ENCODE assay signal across 29 cellular contexts in genomic region chrX:38262715-38263620, GRCh38. TPM values are rescaled to one million over a fixed set of nuclear protein-coding genes. Genes with fewer than 3 reads are reported as not detected.
A peak's percentile ranks its signal among the peaks of the same experiment; 100 is the strongest.
DNase-seq lines count a peak whose midpoint lies in the region; ATAC-seq and TF ChIP-seq lines count a peak whose summit lies in the region.
"Had no signal": no experiment of that assay in that cellular context is flagged by ENCODE, and none has a peak within 500 bp of the region (broad histone marks: within the 10 kb centered on the region; RNA-seq: fewer than 3 reads in every experiment).

No MANE protein-coding gene starts in this region.

- H3K56ac ChIP-seq in IMR-90 (ENCODE audit: extremely low read depth, insufficient read depth, low read length): no peak overlapping the region

- peak overlapping the region; percentile 88 for H3K18ac ChIP-seq in IMR-90 (ENCODE audit: low read depth, low read length)

- H3K4me3 ChIP-seq in AG04449 (ENCODE audit: low read depth, low read length): no peak overlapping the region
- H3K4me3 ChIP-seq in IMR-90 (ENCODE audit: insufficient read depth, low read depth, low read length): no peak overlapping the region
- no peak overlapping the region for H3K4me3 ChIP-seq in choroid plexus epithelial cell (ENCODE audit: low read depth, low read length)
- no peak overlapping the region for H3K4me3 ChIP-seq in foreskin fibroblast (ENCODE audit: low read depth in 1 of 2, low read length in 2 of 2)
- no peak overlapping the region for H3K4me3 ChIP-seq in CD8-positive, alpha-beta memory T cell (ENCODE audit: low read length)
- H3K4me3 ChIP-seq: gastrocnemius medialis, HAP-1, SJCRH30, skin epidermis had no signal

- no CpG with 5 or more reads among the region's 9 CpGs for WGBS in IMR-90 (ENCODE audit: extremely low coverage in 2 of 2, insufficient read length in 1 of 2), 2 experiments

- no peak for TF ChIP-seq CTCF in AG04449 (IDR thresholded peaks at IDR 0.05; ENCODE audit: insufficient read depth, low read length, missing control alignments)
- TF ChIP-seq CTCF in IMR-90 (conservative IDR thresholded peaks at IDR 0.05; ENCODE audit: low read depth, low read length): no peak
- no peak for TF ChIP-seq CTCF in choroid plexus epithelial cell (conservative IDR thresholded peaks at IDR 0.05; ENCODE audit: low read depth, low read length)
- TF ChIP-seq CTCF in foreskin fibroblast (IDR thresholded peaks at IDR 0.05; ENCODE audit: low read depth, low read length): no peak

- no peak for TF ChIP-seq POLR2A in IMR-90 (IDR thresholded peaks at IDR 0.05; ENCODE audit: low read depth, low read length)

- H2BK120ac ChIP-seq in IMR-90 (ENCODE audit: low read depth, low read length): peak overlapping the region; percentile 71; the same call in 1 of the 2 replicates

- no peaks in the 10 kb centered on the region for H3K9me3 Mint-ChIP-seq in CD8-positive, alpha-beta memory T cell
- H3K9me3 Mint-ChIP-seq: activated naive CD4-positive, alpha-beta T cell treated with anti-CD3 and anti-CD28 coated beads, Interleukin-2, amount 50 U/mL, for 24 hours; immature natural killer cell; stimulated activated naive CD8-positive, alpha-beta T cell treated with anti-CD3 and anti-CD28 coated beads, Interleukin-15, Interleukin-2, amounts not matched to agents 100 ng/mL and 50 ng/mL, for 24 hours; T-cell had no signal

- dilution Hi-C loops in IMR-90 (cut with HindIII; ENCODE audit: low sequenced_read_pairs, unreplicated experiment): no loop called here

- POLR2A ChIA-PET in AG04449 (lab: Yijun Ruan, JAX): no interaction called here
- POLR2A ChIA-PET in IMR-90 (lab: Charles Lee; ENCODE audit: unreplicated experiment): no interaction called here
- POLR2A ChIA-PET in CD8-positive, alpha-beta memory T cell (lab: Charles Lee): no interaction called here

- H2BK20ac ChIP-seq in IMR-90 (ENCODE audit: low read depth, low read length): peak overlapping the region; percentile 59; the same call in 1 of the 2 replicates

- DNase-seq in AG04449 (ENCODE audit: low read depth, low spot score) (peak; percentile 29), IMR-90 (peak; percentile 72), choroid plexus epithelial cell (ENCODE audit: low read depth) (peak; percentile 51), foreskin fibroblast (peak; percentile 47 to 58), posterior cingulate gyrus (no peak), NCI-H2107 treated with DMSO at 0.1 percent for 48 hours (lab: John Stamatoyannopoulos, UW; ENCODE audit: unreplicated experiment) (no peak), substantia nigra (lab: John Stamatoyannopoulos, UW) (no peak)
- no peak for DNase-seq in CD8-positive, alpha-beta memory T cell
- DNase-seq: 8988T; activated CD4-positive, alpha-beta T cell treated with anti-CD3 and anti-CD28 coated beads, Interleukin-2, amount 50 U/mL, for 4 hours; activated CD8-positive, alpha-beta memory T cell treated with anti-CD3 and anti-CD28 coated beads, Interleukin-2, amount 50 U/mL, for 4 hours; anterior cingulate cortex; central memory CD4-positive, alpha-beta T cell; DMS153; gastrocnemius medialis; hypothalamus; immature natural killer cell; mesendoderm; NCI-H1105; NCI-H187 treated with DMSO at 0.1 percent for 48 hours; NCI-H748 treated with DMSO at 0.1 percent for 48 hours; SJCRH30; T-cell had no signal

- H4K20me1 ChIP-seq in IMR-90 (ENCODE audit: insufficient read depth, low read length): no peaks in the 10 kb centered on the region

- H2AFZ ChIP-seq in IMR-90 (replicated peaks; ENCODE audit: low read length, poor library complexity): no peak overlapping the region

- peak overlapping the region; percentile 69; the same call in 1 of the 2 replicates for H4K5ac ChIP-seq in IMR-90 (ENCODE audit: low read depth, low read length)

- CTCF ChIA-PET in AG04449 (lab: Yijun Ruan, JAX) (interaction anchor here (1.6 to 1.7 kb wide), 3 partner anchors 12 to 64 kb away, joined by 4 to 5 read pairs (median 4); partner anchors contain the start of gene RPGR), IMR-90 (lab: Yijun Ruan, JAX) (interaction anchor here (0.6 to 1.2 kb wide), 3 partner anchors 10 to 19 kb away, joined by 3 to 5 read pairs (median 4); no protein-coding TSS in a partner anchor)
- CTCF ChIA-PET in CD8-positive, alpha-beta memory T cell (lab: Charles Lee): no interaction called here

- no peak overlapping the region for H3K14ac ChIP-seq in IMR-90 (replicated peaks; ENCODE audit: low read depth, low read length)

- H3K4me1 ChIP-seq in IMR-90 (ENCODE audit: control insufficient read depth, insufficient read depth, low read length): no peaks in the 10 kb centered on the region; the same call in 1 of the 2 replicates
- no peaks in the 10 kb centered on the region for H3K4me1 ChIP-seq in CD8-positive, alpha-beta memory T cell (ENCODE audit: insufficient read depth, low read length)
- H3K4me1 ChIP-seq: gastrocnemius medialis, HAP-1, SJCRH30 had no signal

- peak overlapping the region; percentile 34; the same call in 1 of the 2 replicates for H3K4ac ChIP-seq in IMR-90 (ENCODE audit: low read depth, low read length)

- H2BK15ac ChIP-seq in IMR-90 (ENCODE audit: low read depth, low read length): no peak overlapping the region

- peak; percentile 72 for ATAC-seq in IMR-90 (ENCODE audit: low read depth)
- ATAC-seq: gastrocnemius medialis, T-cell had no signal

- in situ Hi-C loops in IMR-90 (cut with MboI; ENCODE audit: low sequenced_read_pairs): no loop called here

- H3K36me3 Mint-ChIP-seq in CD8-positive, alpha-beta memory T cell: no peaks in the 10 kb centered on the region
- H3K36me3 Mint-ChIP-seq: activated naive CD4-positive, alpha-beta T cell treated with anti-CD3 and anti-CD28 coated beads, Interleukin-2, amount 50 U/mL, for 24 hours; immature natural killer cell; T-cell had no signal

- no TSS peak for BruUV-seq in IMR-90 (replicated peaks; lab: Mats Ljungman, UMichigan)

- H3K23ac ChIP-seq in IMR-90 (ENCODE audit: low read depth, low read length): peak overlapping the region; percentile 71; the same call in 1 of the 2 replicates

- H2AK5ac ChIP-seq in IMR-90 (ENCODE audit: low read depth, low read length): no peak overlapping the region; the same call in 1 of the 2 replicates

- peak overlapping the region; percentile 77 for H3K4me2 ChIP-seq in IMR-90 (ENCODE audit: low read depth, low read length)

- no peaks in the 10 kb centered on the region for H3K36me3 ChIP-seq in IMR-90 (ENCODE audit: control insufficient read depth, insufficient read depth, low read length)
- H3K36me3 ChIP-seq in CD8-positive, alpha-beta memory T cell (ENCODE audit: insufficient read depth, low read length): no peaks in the 10 kb centered on the region
- H3K36me3 ChIP-seq: gastrocnemius medialis, HAP-1, neutrophil, SJCRH30 had no signal

- no peaks in the 10 kb centered on the region for H3K27me3 ChIP-seq in IMR-90 (ENCODE audit: control insufficient read depth, insufficient read depth, low read length)
- H3K27me3 ChIP-seq in CD8-positive, alpha-beta memory T cell (ENCODE audit: insufficient read depth, low read length, poor library complexity, severe bottlenecking): no peaks in the 10 kb centered on the region
- H3K27me3 ChIP-seq: gastrocnemius medialis, neutrophil, SJCRH30 had no signal

- H3K27ac ChIP-seq in IMR-90 (ENCODE audit: insufficient read depth, low read length) (peak overlapping the region; percentile 64; the same call in 1 of the 2 replicates), substantia nigra (ENCODE audit: low read depth, low read length, poor library complexity, severe bottlenecking) (no peak overlapping the region)
- H3K27ac ChIP-seq in CD8-positive, alpha-beta memory T cell (ENCODE audit: low read depth, low read length): no peak overlapping the region
- H3K27ac ChIP-seq: gastrocnemius medialis, neutrophil, SJCRH30, skin epidermis had no signal

- peaks cover 0 to 6% of the 10 kb centered on the region in 2 donors for H3K27me3 Mint-ChIP-seq in CD8-positive, alpha-beta memory T cell
- H3K27me3 Mint-ChIP-seq: stimulated activated naive CD8-positive, alpha-beta T cell treated with anti-CD3 and anti-CD28 coated beads, Interleukin-15, Interleukin-2, amounts not matched to agents 100 ng/mL and 50 ng/mL, for 24 hours had no signal

- H3K4me3 Mint-ChIP-seq in CD8-positive, alpha-beta memory T cell: no peak overlapping the region
- H3K4me3 Mint-ChIP-seq: activated naive CD4-positive, alpha-beta T cell treated with anti-CD3 and anti-CD28 coated beads, Interleukin-2, amount 50 U/mL, for 24 hours; immature natural killer cell; stimulated activated naive CD8-positive, alpha-beta T cell treated with anti-CD3 and anti-CD28 coated beads, Interleukin-15, Interleukin-2, amounts not matched to agents 100 ng/mL and 50 ng/mL, for 24 hours; T-cell had no signal

- no peaks in the 10 kb centered on the region for H3K9me1 ChIP-seq in IMR-90 (ENCODE audit: insufficient read depth, low read length)

- H3K9ac ChIP-seq in IMR-90 (ENCODE audit: low read depth, low read length): no peak overlapping the region

- H3K79me1 ChIP-seq in IMR-90 (ENCODE audit: low read depth in 1 of 2, low read length in 2 of 2): no peaks in the 10 kb centered on the region

- H2BK5ac ChIP-seq in IMR-90 (ENCODE audit: low read depth, low read length, poor library complexity, severe bottlenecking): peak overlapping the region; percentile 82

- intact Hi-C loops in IMR-90 (cut with micrococcal nuclease) (loop anchor here (5.0 kb wide), 2 partner anchors 41 to 64 kb away; partner anchors contain the start of genes RPGR and SRPX), posterior cingulate gyrus (cut with DNase I) (no loop called here)

- no peak overlapping the region for H4K8ac ChIP-seq in IMR-90 (ENCODE audit: low read depth in 2 of 2, low read length in 2 of 2)

- H2AK9ac ChIP-seq in IMR-90 (replicated peaks; ENCODE audit: low read depth, low read length, poor library complexity): no peak overlapping the region

- no peak for TF ChIP-seq RAD21 in IMR-90 (IDR thresholded peaks at IDR 0.05; ENCODE audit: low read length)

- H4K91ac ChIP-seq in IMR-90 (ENCODE audit: insufficient read depth, low read depth, low read length): no peak overlapping the region

- H3K9me3 ChIP-seq in IMR-90 (ENCODE audit: control insufficient read depth, insufficient read depth, low read length): no peaks in the 10 kb centered on the region
- H3K9me3 ChIP-seq in CD8-positive, alpha-beta memory T cell (ENCODE audit: low read length): no peaks in the 10 kb centered on the region
- H3K9me3 ChIP-seq: gastrocnemius medialis, HAP-1, neutrophil, SJCRH30 had no signal

- H3K4me1 Mint-ChIP-seq in CD8-positive, alpha-beta memory T cell: no peaks in the 10 kb centered on the region
- H3K4me1 Mint-ChIP-seq: activated naive CD4-positive, alpha-beta T cell treated with anti-CD3 and anti-CD28 coated beads, Interleukin-2, amount 50 U/mL, for 24 hours; immature natural killer cell; T-cell had no signal

- no peak overlapping the region for H3K27ac Mint-ChIP-seq in CD8-positive, alpha-beta memory T cell
- H3K27ac Mint-ChIP-seq: activated naive CD4-positive, alpha-beta T cell treated with anti-CD3 and anti-CD28 coated beads, Interleukin-2, amount 50 U/mL, for 24 hours; immature natural killer cell; stimulated activated naive CD8-positive, alpha-beta T cell treated with anti-CD3 and anti-CD28 coated beads, Interleukin-15, Interleukin-2, amounts not matched to agents 100 ng/mL and 50 ng/mL, for 24 hours; T-cell had no signal

RNA-seq across cellular contexts. Expression of gene SRPX, which starts 42.3 kb away (rescaled TPM):
- 35.5 and 39.2 TPM in 2 replicates for total RNA-seq in IMR-90 (2012; rRNA removed)
- polyA plus RNA-seq in IMR-90 (2012; rRNA removed): 67.6 and 81.5 TPM in 2 replicates
- 73.6 and 78.2 TPM in 2 replicates for polyA plus RNA-seq in IMR-90 (2012; cell fraction: cytosol; rRNA removed)
- 31.5 and 60.3 TPM in 2 replicates for polyA plus RNA-seq in IMR-90 (2012; cell fraction: nucleus; rRNA removed; ENCODE audit: low replicate concordance)
- not detected for total RNA-seq in CD8-positive, alpha-beta memory T cell
- polyA plus RNA-seq in CD8-positive, alpha-beta memory T cell: 0.18 TPM
- total RNA-seq: G401 had no signal
- polyA plus RNA-seq: immature natural killer cell had no signal

Comparison
In these comparisons a context has a peak if more than half of its experiments do, and no peak if none do; other contexts are left out.
1. DNase-seq: peak in AG04449 (single experiment), IMR-90 (single experiment), choroid plexus epithelial cell (single experiment) and foreskin fibroblast (2 of 2); none in CD8-positive, alpha-beta memory T cell (0 of 5), posterior cingulate gyrus (0 of 10), NCI-H2107 treated with DMSO at 0.1 percent for 48 hours (single experiment) and substantia nigra (0 of 49).
2. RNA of gene SRPX, which starts 42.3 kb away (total RNA-seq): 35.5 to 39.2 TPM in IMR-90; not detected in CD8-positive, alpha-beta memory T cell; every median in the first group is over 10 times any median in the second.